In the genomic region with DNA sequence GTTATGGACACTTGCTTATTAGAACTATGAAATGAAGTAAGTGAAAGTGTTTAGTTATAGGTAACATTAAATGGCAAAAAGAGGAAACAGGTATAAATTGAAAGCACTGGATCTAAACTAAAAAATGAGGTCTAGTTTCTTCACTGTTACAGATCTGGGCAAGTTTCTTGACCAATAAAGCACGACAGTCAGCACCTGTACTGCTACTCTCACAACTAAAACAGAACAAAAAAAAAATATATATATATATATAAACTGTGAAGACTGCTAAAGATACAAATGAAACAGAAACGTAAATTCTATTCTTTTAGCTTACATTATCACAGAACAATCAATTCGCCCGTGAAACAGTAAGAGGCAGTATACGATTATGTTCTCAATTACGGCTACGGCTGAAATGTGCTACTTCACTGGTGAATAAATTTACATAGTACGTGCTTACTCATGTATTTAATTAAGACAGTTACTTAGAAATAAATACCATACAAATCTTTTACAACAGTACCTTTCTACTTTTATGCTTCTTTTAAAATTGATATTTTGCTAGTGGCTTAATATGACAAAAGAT, we compare ENCODE assay signal across 1 cellular context.
TF ChIP-seq lines count a peak whose summit lies in the region.

No MANE protein-coding gene starts in this region.

TF ChIP-seq in HepG2, 621 proteins besides CTCF, POLR2A, EP300 and RAD21 (continued from another document):
- TF ChIP-seq, protein P1, sequence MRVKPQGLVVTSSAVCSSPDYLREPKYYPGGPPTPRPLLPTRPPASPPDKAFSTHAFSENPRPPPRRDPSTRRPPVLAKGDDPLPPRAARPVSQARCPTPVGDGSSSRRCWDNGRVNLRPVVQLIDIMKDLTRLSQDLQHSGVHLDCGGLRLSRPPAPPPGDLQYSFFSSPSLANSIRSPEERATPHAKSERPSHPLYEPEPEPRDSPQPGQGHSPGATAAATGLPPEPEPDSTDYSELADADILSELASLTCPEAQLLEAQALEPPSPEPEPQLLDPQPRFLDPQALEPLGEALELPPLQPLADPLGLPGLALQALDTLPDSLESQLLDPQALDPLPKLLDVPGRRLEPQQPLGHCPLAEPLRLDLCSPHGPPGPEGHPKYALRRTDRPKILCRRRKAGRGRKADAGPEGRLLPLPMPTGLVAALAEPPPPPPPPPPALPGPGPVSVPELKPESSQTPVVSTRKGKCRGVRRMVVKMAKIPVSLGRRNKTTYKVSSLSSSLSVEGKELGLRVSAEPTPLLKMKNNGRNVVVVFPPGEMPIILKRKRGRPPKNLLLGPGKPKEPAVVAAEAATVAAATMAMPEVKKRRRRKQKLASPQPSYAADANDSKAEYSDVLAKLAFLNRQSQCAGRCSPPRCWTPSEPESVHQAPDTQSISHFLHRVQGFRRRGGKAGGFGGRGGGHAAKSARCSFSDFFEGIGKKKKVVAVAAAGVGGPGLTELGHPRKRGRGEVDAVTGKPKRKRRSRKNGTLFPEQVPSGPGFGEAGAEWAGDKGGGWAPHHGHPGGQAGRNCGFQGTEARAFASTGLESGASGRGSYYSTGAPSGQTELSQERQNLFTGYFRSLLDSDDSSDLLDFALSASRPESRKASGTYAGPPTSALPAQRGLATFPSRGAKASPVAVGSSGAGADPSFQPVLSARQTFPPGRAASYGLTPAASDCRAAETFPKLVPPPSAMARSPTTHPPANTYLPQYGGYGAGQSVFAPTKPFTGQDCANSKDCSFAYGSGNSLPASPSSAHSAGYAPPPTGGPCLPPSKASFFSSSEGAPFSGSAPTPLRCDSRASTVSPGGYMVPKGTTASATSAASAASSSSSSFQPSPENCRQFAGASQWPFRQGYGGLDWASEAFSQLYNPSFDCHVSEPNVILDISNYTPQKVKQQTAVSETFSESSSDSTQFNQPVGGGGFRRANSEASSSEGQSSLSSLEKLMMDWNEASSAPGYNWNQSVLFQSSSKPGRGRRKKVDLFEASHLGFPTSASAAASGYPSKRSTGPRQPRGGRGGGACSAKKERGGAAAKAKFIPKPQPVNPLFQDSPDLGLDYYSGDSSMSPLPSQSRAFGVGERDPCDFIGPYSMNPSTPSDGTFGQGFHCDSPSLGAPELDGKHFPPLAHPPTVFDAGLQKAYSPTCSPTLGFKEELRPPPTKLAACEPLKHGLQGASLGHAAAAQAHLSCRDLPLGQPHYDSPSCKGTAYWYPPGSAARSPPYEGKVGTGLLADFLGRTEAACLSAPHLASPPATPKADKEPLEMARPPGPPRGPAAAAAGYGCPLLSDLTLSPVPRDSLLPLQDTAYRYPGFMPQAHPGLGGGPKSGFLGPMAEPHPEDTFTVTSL (CRISPR knock-in tag; IDR thresholded peaks at IDR 0.05; ENCODE audit: borderline replicate concordance): no peak
- TF ChIP-seq RFXAP (CRISPR knock-in tag; IDR thresholded peaks at IDR 0.05; ENCODE audit: borderline replicate concordance) (no peak), ZC3H13 (CRISPR knock-in tag; IDR thresholded peaks at IDR 0.05) (no peak)
